In genomic region chr11:119120639-119121007, GRCh38 we compare ENCODE assay signal across 8 cellular contexts. TPM values are rescaled to one million over a fixed set of nuclear protein-coding genes. Genes with fewer than 3 reads are reported as not detected.
A peak's percentile ranks its signal among the peaks of the same experiment; 100 is the strongest.
DNase-seq lines count a peak whose midpoint lies in the region; ATAC-seq and TF ChIP-seq lines count a peak whose summit lies in the region.

No MANE protein-coding gene starts in this region.

- H3K9me3 ChIP-seq in PC-3 (ENCODE audit: low read length), result no peaks in the 10 kb centered on the region
- H3K9me3 ChIP-seq in endocrine pancreas (ENCODE audit: control insufficient read depth, low read length), result no peaks in the 10 kb centered on the region
- no peaks in the 10 kb centered on the region for H3K9me3 ChIP-seq in neuronal stem cell (replicated peaks in 1 of 2; ENCODE audit: control insufficient read depth in 2 of 2, insufficient read depth in 1 of 2, low read depth in 1 of 2, low read length in 2 of 2)

- POLR2A ChIA-PET in activated CD4-positive, alpha-beta T cell treated with anti-CD3 and anti-CD28 coated beads, Interleukin-2, amount 10 ng/mL, durations not matched to agents 7 days and 5 days (lab: Charles Lee), result no interaction called here
- POLR2A ChIA-PET in PC-3 (lab: Charles Lee; ENCODE audit: unreplicated experiment), result interaction anchor here (1.3 kb wide), 1 partner anchor 26 kb away, joined by 5 read pairs; no protein-coding TSS in a partner anchor

- H3K9me2 ChIP-seq in PC-3 (replicated peaks; ENCODE audit: low read length), result no peaks in the 10 kb centered on the region

- 100% methylated on average over 1 of the region's 5 CpGs; no CpG with 5 or more reads in 1 of the 2 donors for WGBS in neuronal stem cell (ENCODE audit: extremely low coverage in 2 of 2, insufficient read length in 2 of 2, insufficient replicate concordance in 1 of 2), 2 donors

- peak overlapping the region; percentile 85 for H3K9ac ChIP-seq in PC-3 (ENCODE audit: low read length)
- peak overlapping the region; percentile 43 for H3K9ac ChIP-seq in endocrine pancreas (ENCODE audit: control insufficient read depth, insufficient read depth, low read length)
- no peak overlapping the region for H3K9ac ChIP-seq in neuronal stem cell (ENCODE audit: low read depth, low read length, poor library complexity)

- H3K79me2 ChIP-seq in PC-3 (ENCODE audit: low read length), result peaks cover 29% of the 10 kb centered on the region

- peak overlapping the region; percentile 90 for H3K27ac Mint-ChIP-seq in activated CD4-positive, alpha-beta T cell treated with anti-CD3 and anti-CD28 coated beads, Interleukin-2, amount 10 ng/mL, durations not matched to agents 7 days and 5 days

- CTCF ChIA-PET in activated CD4-positive, alpha-beta T cell treated with anti-CD3 and anti-CD28 coated beads, Interleukin-2, amount 10 ng/mL, durations not matched to agents 7 days and 5 days (lab: Charles Lee), result interaction anchor here (0.9 kb wide), 1 partner anchor 12 kb away, joined by 3 read pairs; no protein-coding TSS in a partner anchor
- CTCF ChIA-PET in PC-3 (lab: Charles Lee), result no interaction called here

- no peak overlapping the region for H4K91ac ChIP-seq in neuronal stem cell (ENCODE audit: low read depth, low read length, poor library complexity)

- H3K4me1 ChIP-seq in PC-3 (ENCODE audit: insufficient read depth, low read length), result peaks cover 15% of the 10 kb centered on the region
- H3K4me1 ChIP-seq in endocrine pancreas (ENCODE audit: control insufficient read depth, insufficient read depth, low read length), result peaks cover 6% of the 10 kb centered on the region
- H3K4me1 ChIP-seq in neuronal stem cell (ENCODE audit: control insufficient read depth in 2 of 2, insufficient read depth in 1 of 2, low read depth in 1 of 2, low read length in 2 of 2), result peaks cover 5 to 15% of the 10 kb centered on the region in 2 donors

- H3K4me1 Mint-ChIP-seq in activated CD4-positive, alpha-beta T cell treated with anti-CD3 and anti-CD28 coated beads, Interleukin-2, amount 10 ng/mL, durations not matched to agents 7 days and 5 days, result peaks cover 38% of the 10 kb centered on the region

- H2BK120ac ChIP-seq in neuronal stem cell (ENCODE audit: low read depth, low read length), result no peak overlapping the region

- H3K9me3 Mint-ChIP-seq in activated CD4-positive, alpha-beta T cell treated with anti-CD3 and anti-CD28 coated beads, Interleukin-2, amount 10 ng/mL, durations not matched to agents 7 days and 5 days, result no peaks in the 10 kb centered on the region

- DNase-seq in activated CD4-positive, alpha-beta T cell treated with anti-CD3 and anti-CD28 coated beads, Interleukin-2, amount 10 ng/mL, durations not matched to agents 7 days and 5 days, result no peak
- DNase-seq in activated CD4-positive, alpha-beta T cell treated with anti-CD3 and anti-CD28 coated beads, Interleukin-2, amount 50 U/mL, for 4 hours, result no peak
- DNase-seq in PC-3 (peak; percentile 46), neuronal stem cell (ENCODE audit: low spot score) (peak; percentile 24), GM13976 (ENCODE audit: low spot score) (no peak), 8988T (no peak)
- no peak for DNase-seq in stimulated activated CD4-positive, alpha-beta T cell treated with anti-CD3 and anti-CD28 coated beads, Interleukin-1b, Interleukin-23, amount 100 ng/mL, for 48 hours

- no peak overlapping the region for H2BK12ac ChIP-seq in neuronal stem cell (ENCODE audit: low read length)

- H3K14ac ChIP-seq in neuronal stem cell (ENCODE audit: low read length), result no peak overlapping the region

- peaks cover 38% of the 10 kb centered on the region for H3K36me3 Mint-ChIP-seq in activated CD4-positive, alpha-beta T cell treated with anti-CD3 and anti-CD28 coated beads, Interleukin-2, amount 10 ng/mL, durations not matched to agents 7 days and 5 days (ENCODE audit: low read depth)

- peak overlapping the region; percentile 99 for H3K4me3 Mint-ChIP-seq in activated CD4-positive, alpha-beta T cell treated with anti-CD3 and anti-CD28 coated beads, Interleukin-2, amount 10 ng/mL, durations not matched to agents 7 days and 5 days

- H4K20me1 ChIP-seq in PC-3 (ENCODE audit: low read length), result no peaks in the 10 kb centered on the region

- H4K8ac ChIP-seq in neuronal stem cell (ENCODE audit: low read depth, low read length), result no peak overlapping the region

- H3K27me3 Mint-ChIP-seq in activated CD4-positive, alpha-beta T cell treated with anti-CD3 and anti-CD28 coated beads, Interleukin-2, amount 10 ng/mL, durations not matched to agents 7 days and 5 days, result no peaks in the 10 kb centered on the region

- H3K79me1 ChIP-seq in neuronal stem cell (ENCODE audit: low read depth, low read length), result peaks cover 6% of the 10 kb centered on the region

- TF ChIP-seq CTCF in PC-3 (conservative IDR thresholded peaks at IDR 0.05; ENCODE audit: low read depth, low read length) (no peak), GM13976 (IDR thresholded peaks at IDR 0.05; ENCODE audit: borderline replicate concordance, control extremely low read depth, extremely low read depth, insufficient read depth, missing control alignments) (no peak)

- intact Hi-C loops in PC-3 (cut with micrococcal nuclease), result loop anchor here (1.0 to 2.0 kb wide), 2 partner anchors 12 to 20 kb away; partner anchors contain the start of gene DPAGT1

- H2AFZ ChIP-seq in PC-3 (ENCODE audit: low read length), result peak overlapping the region; percentile 93
- peak overlapping the region; percentile 68 for H2AFZ ChIP-seq in neuronal stem cell (ENCODE audit: low read length)

- H2AK5ac ChIP-seq in neuronal stem cell (ENCODE audit: low read depth, low read length), result no peak overlapping the region

- peak overlapping the region; percentile 95 for H3K4me2 ChIP-seq in PC-3 (ENCODE audit: low read length)
- H3K4me2 ChIP-seq in neuronal stem cell (ENCODE audit: insufficient read depth, low read length, poor library complexity, severe bottlenecking), result peak overlapping the region; percentile 52

- peak; percentile 13 for ATAC-seq in PC-3

- no peak overlapping the region for H3K23ac ChIP-seq in neuronal stem cell (ENCODE audit: low read depth, low read length, poor library complexity)

- no peak overlapping the region for H3K4ac ChIP-seq in neuronal stem cell (ENCODE audit: low read length)

- no peak overlapping the region for H3K18ac ChIP-seq in neuronal stem cell (ENCODE audit: low read length)

- peaks cover 10% of the 10 kb centered on the region; the same call in 1 of the 2 replicates for H3K36me3 ChIP-seq in PC-3 (ENCODE audit: low read depth, low read length)
- H3K36me3 ChIP-seq in endocrine pancreas (ENCODE audit: control insufficient read depth, insufficient read depth, low read length), result no peaks in the 10 kb centered on the region
- peaks cover 4 to 20% of the 10 kb centered on the region in 2 donors for H3K36me3 ChIP-seq in neuronal stem cell (replicated peaks in 1 of 2; ENCODE audit: control insufficient read depth in 2 of 2, insufficient read depth in 2 of 2, low read length in 2 of 2)

- BruUV-seq in PC-3 (replicated peaks; lab: Mats Ljungman, UMichigan), result TSS peak; percentile 93

- peak overlapping the region; percentile 35 for H3K27ac ChIP-seq in PC-3 (ENCODE audit: low read length)
- no peak overlapping the region for H3K27ac ChIP-seq in neuronal stem cell (replicated peaks; ENCODE audit: low read length)

- no peak overlapping the region for H2BK15ac ChIP-seq in neuronal stem cell (ENCODE audit: low read length)

- H3K27me3 ChIP-seq in PC-3 (ENCODE audit: low read length) (no peaks in the 10 kb centered on the region), endocrine pancreas (ENCODE audit: control insufficient read depth, insufficient read depth, low read length) (no peaks in the 10 kb centered on the region), neuronal stem cell (ENCODE audit: control insufficient read depth in 3 of 3, insufficient read depth in 3 of 3, low read depth in 1 of 3, low read length in 3 of 3) (no peaks in the 10 kb centered on the region)

- H2BK5ac ChIP-seq in neuronal stem cell (ENCODE audit: low read length), result no peak overlapping the region

- H3K4me3 ChIP-seq in PC-3 (ENCODE audit: low read length) (peak overlapping the region; percentile 91), endocrine pancreas (ENCODE audit: control insufficient read depth, insufficient read depth, low read length) (peak overlapping the region; percentile 60), neuronal stem cell (ENCODE audit: low read length in 2 of 2) (peak overlapping the region; percentile 23 to 58)

- in situ Hi-C loops in GM13976 (cut with MboI; ENCODE audit: low sequenced_read_pairs, unreplicated experiment), result no loop called here

- no peaks in the 10 kb centered on the region for H3F3A ChIP-seq in PC-3 (ENCODE audit: low read length, unreplicated experiment)

RNA-seq across cellular contexts. Expression of gene HINFP, which starts 0.8 kb away (rescaled TPM):
- 10 to 100 TPM; 47.6 to 48.0 TPM for total RNA-seq in activated CD4-positive, alpha-beta T cell treated with anti-CD3 and anti-CD28 coated beads, Interleukin-2, amount 10 ng/mL, durations not matched to agents 7 days and 5 days
- 14.7 and 24.7 TPM in 2 replicates for total RNA-seq in PC-3 (2014; rRNA removed)
- polyA plus RNA-seq in neuronal stem cell (2013, experiment 1 of 2), result 22.9 TPM
- 22.7 TPM for polyA plus RNA-seq in neuronal stem cell (2013, experiment 2 of 2)

RNA-seq across cellular contexts. Expression of gene C2CD2L, which starts 13.5 kb away (rescaled TPM):
- total RNA-seq in activated CD4-positive, alpha-beta T cell treated with anti-CD3 and anti-CD28 coated beads, Interleukin-2, amount 10 ng/mL, durations not matched to agents 7 days and 5 days, result 10 to 100 TPM; 28.4 to 30.0 TPM
- total RNA-seq in PC-3 (2014; rRNA removed), result 16.8 and 17.2 TPM in 2 replicates
- polyA plus RNA-seq in neuronal stem cell (2013, experiment 1 of 2), result 5.7 TPM
- 4.9 TPM for polyA plus RNA-seq in neuronal stem cell (2013, experiment 2 of 2)

RNA-seq across cellular contexts. Expression of gene DPAGT1, which starts 19.0 kb away (rescaled TPM):
- total RNA-seq in activated CD4-positive, alpha-beta T cell treated with anti-CD3 and anti-CD28 coated beads, Interleukin-2, amount 10 ng/mL, durations not matched to agents 7 days and 5 days, result 10 to 100 TPM; 48.7 to 60.3 TPM
- 68.0 and 82.4 TPM in 2 replicates for total RNA-seq in PC-3 (2014; rRNA removed)
- polyA plus RNA-seq in neuronal stem cell (2013, experiment 1 of 2), result 31.0 TPM
- polyA plus RNA-seq in neuronal stem cell (2013, experiment 2 of 2), result 31.0 TPM

RNA-seq across cellular contexts. Expression of gene ABCG4, which starts 28.2 kb away (rescaled TPM):
- total RNA-seq in activated CD4-positive, alpha-beta T cell treated with anti-CD3 and anti-CD28 coated beads, Interleukin-2, amount 10 ng/mL, durations not matched to agents 7 days and 5 days, result under 1 TPM in 1 of 2 experiments, not detected in 1; 0.15 TPM
- 0.15 and 0.63 TPM in 2 replicates for total RNA-seq in PC-3 (2014; rRNA removed)
- 0.31 TPM for polyA plus RNA-seq in neuronal stem cell (2013, experiment 1 of 2)
- polyA plus RNA-seq in neuronal stem cell (2013, experiment 2 of 2), result 0.36 TPM

RNA-seq across cellular contexts. Expression of gene HMBS, which starts 35.9 kb away (rescaled TPM):
- 10 to 100 TPM; 21.6 to 23.2 TPM for total RNA-seq in activated CD4-positive, alpha-beta T cell treated with anti-CD3 and anti-CD28 coated beads, Interleukin-2, amount 10 ng/mL, durations not matched to agents 7 days and 5 days
- 9.3 and 22.5 TPM in 2 replicates for total RNA-seq in PC-3 (2014; rRNA removed)
- 36.5 TPM for polyA plus RNA-seq in neuronal stem cell (2013, experiment 1 of 2)
- 37.2 TPM for polyA plus RNA-seq in neuronal stem cell (2013, experiment 2 of 2)

Comparison
In these comparisons a context has a peak if more than half of its experiments do, and no peak if none do; other contexts are left out.
1. DNase-seq: peak in PC-3 (single experiment) and neuronal stem cell (single experiment); none in activated CD4-positive, alpha-beta T cell treated with anti-CD3 and anti-CD28 coated beads, Interleukin-2, amount 10 ng/mL, durations not matched to agents 7 days and 5 days (single experiment), activated CD4-positive, alpha-beta T cell treated with anti-CD3 and anti-CD28 coated beads, Interleukin-2, amount 50 U/mL, for 4 hours (0 of 2), GM13976 (single experiment), stimulated activated CD4-positive, alpha-beta T cell treated with anti-CD3 and anti-CD28 coated beads, Interleukin-1b, Interleukin-23, amount 100 ng/mL, for 48 hours (single experiment) and 8988T (single experiment).
2. H3K4me3 ChIP-seq: peak in every context shown above with its lines; median percentile 91 in PC-3; 60 in endocrine pancreas; 40 in neuronal stem cell.